In genomic region chr7:50788393-50788792, GRCh38 we compare ENCODE assay signal across 19 cellular contexts. TPM values are rescaled to one million over a fixed set of nuclear protein-coding genes. Genes with fewer than 3 reads are reported as not detected.
DNase-seq lines count a peak whose midpoint lies in the region; ATAC-seq and TF ChIP-seq lines count a peak whose summit lies in the region.
"Had no signal": no experiment of that assay in that cellular context is flagged by ENCODE, and none has a peak within 500 bp of the region (broad histone marks: within the 10 kb centered on the region; RNA-seq: fewer than 3 reads in every experiment).

No MANE protein-coding gene starts in this region.

- H2AK9ac ChIP-seq in IMR-90 (replicated peaks; ENCODE audit: low read depth, low read length, poor library complexity) = no peak overlapping the region

- no peak overlapping the region for H2BK5ac ChIP-seq in IMR-90 (ENCODE audit: low read depth, low read length, poor library complexity, severe bottlenecking)
- H2BK5ac ChIP-seq in trophoblast cell (ENCODE audit: low read depth, low read length, poor library complexity) = no peak overlapping the region

- H3K36me3 Mint-ChIP-seq in activated naive CD4-positive, alpha-beta T cell treated with anti-CD3 and anti-CD28 coated beads, Interleukin-2, amount 10 ng/mL, durations not matched to agents 7 days and 5 days = no peaks in the 10 kb centered on the region
- peaks cover 10 to 21% of the 10 kb centered on the region in 2 donors for H3K36me3 Mint-ChIP-seq in activated naive CD4-positive, alpha-beta T cell treated with anti-CD3 and anti-CD28 coated beads, Interleukin-2, amount 50 U/mL, for 72 hours

- no peak overlapping the region for H3K4ac ChIP-seq in IMR-90 (ENCODE audit: low read depth, low read length)
- peak overlapping the region; percentile 44 for H3K4ac ChIP-seq in trophoblast cell (ENCODE audit: low read depth, low read length)

- no peak for TF ChIP-seq RAD21 in IMR-90 (IDR thresholded peaks at IDR 0.05; ENCODE audit: low read length)

- POLR2A ChIA-PET in IMR-90 (lab: Charles Lee; ENCODE audit: unreplicated experiment) = no interaction called here

- no peak overlapping the region for H3K4me3 Mint-ChIP-seq in activated naive CD4-positive, alpha-beta T cell treated with anti-CD3 and anti-CD28 coated beads, Interleukin-2, amount 10 ng/mL, durations not matched to agents 7 days and 5 days
- H3K4me3 Mint-ChIP-seq: B cell, CD14-positive monocyte had no signal

- H4K12ac ChIP-seq in trophoblast cell (ENCODE audit: low read depth, low read length) = no peak overlapping the region

- H3K27me3 Mint-ChIP-seq in activated naive CD4-positive, alpha-beta T cell treated with anti-CD3 and anti-CD28 coated beads, Interleukin-2, amount 10 ng/mL, durations not matched to agents 7 days and 5 days = peaks cover 82% of the 10 kb centered on the region

- peaks cover 82% of the 10 kb centered on the region for H4K20me1 ChIP-seq in IMR-90 (ENCODE audit: insufficient read depth, low read length)

- H3K27ac Mint-ChIP-seq in activated naive CD4-positive, alpha-beta T cell treated with anti-CD3 and anti-CD28 coated beads, Interleukin-2, amount 10 ng/mL, durations not matched to agents 7 days and 5 days = peak overlapping the region; percentile 7
- H3K27ac Mint-ChIP-seq in activated naive CD4-positive, alpha-beta T cell treated with anti-CD3 and anti-CD28 coated beads, Interleukin-2, amount 50 U/mL, for 72 hours = no peak overlapping the region
- H3K27ac Mint-ChIP-seq: B cell; CD14-positive monocyte; CD4-positive, alpha-beta T cell; CD8-positive, alpha-beta memory T cell had no signal

- H3K4me1 ChIP-seq in IMR-90 (ENCODE audit: control insufficient read depth, insufficient read depth, low read length) = peaks cover 12% of the 10 kb centered on the region
- H3K4me1 ChIP-seq in trophoblast cell (ENCODE audit: control insufficient read depth in 1 of 2, insufficient read depth in 2 of 2, low read length in 2 of 2) = peaks cover 4 to 13% of the 10 kb centered on the region in 2 experiments

- ATAC-seq in activated naive CD4-positive, alpha-beta T cell treated with anti-CD3 and anti-CD28 coated beads, Interleukin-2, amount 50 U/mL, for 72 hours = no peak
- ATAC-seq in IMR-90 (ENCODE audit: low read depth) (no peak), GM21381 (IDR thresholded peaks at IDR 0.05; ENCODE audit: unreplicated experiment) (no peak)

- H3K56ac ChIP-seq in IMR-90 (ENCODE audit: extremely low read depth, insufficient read depth, low read length) = no peak overlapping the region

- H2BK120ac ChIP-seq in IMR-90 (ENCODE audit: low read depth, low read length) = no peak overlapping the region
- H2BK120ac ChIP-seq in trophoblast cell (ENCODE audit: insufficient read depth, low read length, poor library complexity) = no peak overlapping the region

- H3K79me2 ChIP-seq in trophoblast cell (ENCODE audit: control insufficient read depth, insufficient read depth, low read length, poor library complexity) = peaks cover 13% of the 10 kb centered on the region

- H4K5ac ChIP-seq in IMR-90 (ENCODE audit: low read depth, low read length) = no peak overlapping the region

- H3K79me1 ChIP-seq in IMR-90 (ENCODE audit: low read depth in 1 of 2, low read length in 2 of 2) (peaks cover 35 to 81% of the 10 kb centered on the region in 2 experiments), trophoblast cell (ENCODE audit: low read length) (peaks cover 4% of the 10 kb centered on the region)

- dilution Hi-C loops in IMR-90 (cut with HindIII; ENCODE audit: low sequenced_read_pairs, unreplicated experiment) = no loop called here

- peaks cover 21% of the 10 kb centered on the region for H3K9me1 ChIP-seq in IMR-90 (ENCODE audit: insufficient read depth, low read length)

- H3K4me3 ChIP-seq in IMR-90 (ENCODE audit: insufficient read depth, low read depth, low read length) = no peak overlapping the region
- H3K4me3 ChIP-seq in trophoblast cell (ENCODE audit: low read depth, low read length) = no peak overlapping the region
- H3K4me3 ChIP-seq: BLaER1, GM23248 had no signal

- H3K18ac ChIP-seq in IMR-90 (ENCODE audit: low read depth, low read length) (no peak overlapping the region), trophoblast cell (ENCODE audit: low read length) (no peak overlapping the region)

- H2BK15ac ChIP-seq in IMR-90 (ENCODE audit: low read depth, low read length) = no peak overlapping the region

- TF ChIP-seq POLR2A in IMR-90 (IDR thresholded peaks at IDR 0.05; ENCODE audit: low read depth, low read length) = no peak
- no peak for TF ChIP-seq POLR2A in erythroblast (IDR thresholded peaks at IDR 0.05; ENCODE audit: low read length)

- no peak for TF ChIP-seq CTCF in IMR-90 (conservative IDR thresholded peaks at IDR 0.05; ENCODE audit: low read depth, low read length)

- H4K91ac ChIP-seq in IMR-90 (ENCODE audit: insufficient read depth, low read depth, low read length) (no peak overlapping the region), trophoblast cell (ENCODE audit: low read depth, low read length) (no peak overlapping the region)

- H3K23ac ChIP-seq in IMR-90 (ENCODE audit: low read depth, low read length) = no peak overlapping the region
- no peak overlapping the region for H3K23ac ChIP-seq in trophoblast cell (ENCODE audit: low read length)

- H4K8ac ChIP-seq in IMR-90 (ENCODE audit: low read depth in 2 of 2, low read length in 2 of 2) (no peak overlapping the region), trophoblast cell (ENCODE audit: low read depth, low read length) (no peak overlapping the region)

- no peak overlapping the region for H2AK5ac ChIP-seq in IMR-90 (ENCODE audit: low read depth, low read length)
- no peak overlapping the region for H2AK5ac ChIP-seq in trophoblast cell (ENCODE audit: low read length)

- H3K36me3 ChIP-seq in IMR-90 (ENCODE audit: control insufficient read depth, insufficient read depth, low read length) (no peaks in the 10 kb centered on the region), trophoblast cell (ENCODE audit: control insufficient read depth in 1 of 2, insufficient read depth in 2 of 2, low read length in 2 of 2) (peaks cover 0 to 2% of the 10 kb centered on the region in 2 experiments)

- no peak overlapping the region for H2BK12ac ChIP-seq in trophoblast cell (ENCODE audit: low read length)

- peaks cover 3% of the 10 kb centered on the region for H3K9me3 Mint-ChIP-seq in activated naive CD4-positive, alpha-beta T cell treated with anti-CD3 and anti-CD28 coated beads, Interleukin-2, amount 10 ng/mL, durations not matched to agents 7 days and 5 days
- H3K9me3 Mint-ChIP-seq in activated naive CD4-positive, alpha-beta T cell treated with anti-CD3 and anti-CD28 coated beads, Interleukin-2, amount 50 U/mL, for 72 hours = peaks cover 0 to 8% of the 10 kb centered on the region in 2 donors

- no peaks in the 10 kb centered on the region for H3K27me3 ChIP-seq in IMR-90 (ENCODE audit: control insufficient read depth, insufficient read depth, low read length)
- H3K27me3 ChIP-seq in trophoblast cell (ENCODE audit: insufficient read depth, low read length) = no peaks in the 10 kb centered on the region
- H3K27me3 ChIP-seq: BLaER1 had no signal

- H2AFZ ChIP-seq in IMR-90 (replicated peaks; ENCODE audit: low read length, poor library complexity) (peak overlapping the region; percentile 38), trophoblast cell (ENCODE audit: insufficient read depth, low read length, poor library complexity) (no peak overlapping the region)
- H2AFZ ChIP-seq: GM23248 had no signal

- H3K14ac ChIP-seq in IMR-90 (replicated peaks; ENCODE audit: low read depth, low read length) (no peak overlapping the region), trophoblast cell (ENCODE audit: low read length) (no peak overlapping the region)

- intact Hi-C loops in IMR-90 (cut with micrococcal nuclease) = no loop called here

- H3K4me1 Mint-ChIP-seq in activated naive CD4-positive, alpha-beta T cell treated with anti-CD3 and anti-CD28 coated beads, Interleukin-2, amount 10 ng/mL, durations not matched to agents 7 days and 5 days = peaks cover 17% of the 10 kb centered on the region

- 100% methylated on average over 3 of the region's 5 CpGs; no CpG with 5 or more reads in 1 of the 2 experiments for WGBS in IMR-90 (ENCODE audit: extremely low coverage in 2 of 2, insufficient read length in 1 of 2), 2 experiments
- WGBS in trophoblast cell (ENCODE audit: extremely low coverage, insufficient coverage, insufficient read length) = no CpG with 5 or more reads among the region's 5 CpGs

- H3K27ac ChIP-seq in IMR-90 (ENCODE audit: insufficient read depth, low read length) (no peak overlapping the region), trophoblast cell (ENCODE audit: low read depth, low read length) (no peak overlapping the region)
- H3K27ac ChIP-seq: BLaER1, GM23248 had no signal

- no peak overlapping the region for H2BK20ac ChIP-seq in IMR-90 (ENCODE audit: low read depth, low read length)

- no peak overlapping the region for H3K4me2 ChIP-seq in IMR-90 (ENCODE audit: low read depth, low read length)
- H3K4me2 ChIP-seq in trophoblast cell (ENCODE audit: low read length) = no peak overlapping the region
- H3K4me2 ChIP-seq: BLaER1 had no signal

- no peak for DNase-seq in activated naive CD4-positive, alpha-beta T cell treated with anti-CD3 and anti-CD28 coated beads, Interleukin-2, amount 10 ng/mL, durations not matched to agents 7 days and 5 days
- DNase-seq in activated naive CD4-positive, alpha-beta T cell treated with anti-CD3 and anti-CD28 coated beads, Interleukin-2, amount 50 U/mL, for 72 hours (ENCODE audit: low spot score in 2 of 2) = no peak
- DNase-seq in IMR-90 (no peak), erythroblast (lab: John Stamatoyannopoulos, UW) (peak; percentile 35 to 38), trophoblast cell (no peak), NCI-H1092 (lab: John Stamatoyannopoulos, UW) (no peak)
- no peak for DNase-seq in stimulated activated CD4-positive, alpha-beta T cell treated with anti-CD3 and anti-CD28 coated beads, Interleukin-2, amount 100 ng/mL, for 48 hours
- DNase-seq: CD4-positive, alpha-beta T cell; CD8-positive, alpha-beta memory T cell; DMS153; DMS79 treated with DMSO at 0.1 percent for 48 hours; GM23248; H7; HCEC 1CT had no signal

- H3K9ac ChIP-seq in IMR-90 (ENCODE audit: low read depth, low read length) (no peak overlapping the region), trophoblast cell (ENCODE audit: low read length) (no peak overlapping the region)
- H3K9ac ChIP-seq: BLaER1, GM23248 had no signal

- BruUV-seq in IMR-90 (replicated peaks; lab: Mats Ljungman, UMichigan) = no TSS peak

- in situ Hi-C loops in IMR-90 (cut with MboI; ENCODE audit: low sequenced_read_pairs) = loop anchor here (25.0 kb wide), 1 partner anchor 274 kb away; no protein-coding TSS in a partner anchor

- CTCF ChIA-PET in activated naive CD4-positive, alpha-beta T cell treated with anti-CD3 and anti-CD28 coated beads, Interleukin-2, amount 10 ng/mL, durations not matched to agents 7 days and 5 days (lab: Charles Lee) = no interaction called here
- CTCF ChIA-PET in IMR-90 (lab: Yijun Ruan, JAX) = no interaction called here

- H3K9me3 ChIP-seq in IMR-90 (ENCODE audit: control insufficient read depth, insufficient read depth, low read length) (peaks cover 6% of the 10 kb centered on the region; the same call in 1 of the 2 replicates), trophoblast cell (ENCODE audit: insufficient read depth, low read depth, low read length) (peaks cover 2% of the 10 kb centered on the region)

RNA-seq across cellular contexts. Expression of gene GRB10, which starts 5.7 kb away (rescaled TPM):
- total RNA-seq in activated naive CD4-positive, alpha-beta T cell treated with anti-CD3 and anti-CD28 coated beads, Interleukin-2, amount 50 U/mL, for 72 hours = 1 to 10 TPM; 2.6 to 6.6 TPM
- total RNA-seq in IMR-90 (2012; rRNA removed) = 11.7 and 15.1 TPM in 2 replicates
- 5.1 and 6.3 TPM in 2 replicates for polyA plus RNA-seq in IMR-90 (2012; rRNA removed)
- polyA plus RNA-seq in IMR-90 (2012; cell fraction: cytosol; rRNA removed) = 3.2 and 4.4 TPM in 2 replicates
- 9.7 and 18.9 TPM in 2 replicates for polyA plus RNA-seq in IMR-90 (2012; cell fraction: nucleus; rRNA removed; ENCODE audit: low replicate concordance)
- 24.4 and 24.9 TPM in 2 replicates for polyA plus RNA-seq in trophoblast cell (2013)
- total RNA-seq: B cell, G401 had no signal

Comparison
In these comparisons a context has a peak if more than half of its experiments do, and no peak if none do; other contexts are left out.
1. DNase-seq: peak in erythroblast (2 of 2); none in activated naive CD4-positive, alpha-beta T cell treated with anti-CD3 and anti-CD28 coated beads, Interleukin-2, amount 10 ng/mL, durations not matched to agents 7 days and 5 days (single experiment), activated naive CD4-positive, alpha-beta T cell treated with anti-CD3 and anti-CD28 coated beads, Interleukin-2, amount 50 U/mL, for 72 hours (0 of 2), IMR-90 (single experiment), trophoblast cell (0 of 2), NCI-H1092 (single experiment) and stimulated activated CD4-positive, alpha-beta T cell treated with anti-CD3 and anti-CD28 coated beads, Interleukin-2, amount 100 ng/mL, for 48 hours (0 of 2).